ENCODE assay signal across 1 cellular context in the genomic region with DNA sequence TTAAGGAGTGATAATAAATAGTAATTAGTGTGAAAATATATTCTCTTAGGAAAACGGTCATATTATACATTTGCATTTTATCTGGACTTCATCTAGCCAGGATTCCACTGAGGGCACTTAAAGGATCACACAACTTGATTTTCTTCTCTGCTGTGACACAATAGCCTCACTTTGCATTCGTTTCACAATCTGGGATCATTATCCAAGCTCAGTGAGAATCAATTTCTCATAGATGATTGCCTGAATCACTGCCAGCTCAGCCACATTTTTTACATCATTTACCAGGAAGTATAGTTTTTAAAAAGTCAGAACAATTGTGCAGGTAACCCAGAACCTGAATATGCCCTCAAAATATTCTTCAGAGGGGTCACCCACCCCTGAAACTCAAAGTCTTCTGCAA.
TF ChIP-seq lines count a peak whose summit lies in the region.

No MANE protein-coding gene starts in this region.

TF ChIP-seq in H1, 55 proteins besides CTCF, POLR2A, EP300 and RAD21:
- TF ChIP-seq KDM1A (IDR thresholded peaks at IDR 0.05; ENCODE audit: borderline replicate concordance, low read length) (no peak), CEBPB (IDR thresholded peaks at IDR 0.05; ENCODE audit: low read depth, low read length) (0 out of 2 replicates have a peak, but pooled peaks have one; percentile 23), RFX5 (IDR thresholded peaks at IDR 0.05; ENCODE audit: borderline replicate concordance, low read depth, low read length) (no peak), RXRA (IDR thresholded peaks at IDR 0.05; ENCODE audit: insufficient read depth, low read depth, low read length) (no peak), CHD2 (IDR thresholded peaks at IDR 0.05; ENCODE audit: low read length) (no peak)
TF ChIP-seq in H1: peak in this region for 1.
